8 cellular contexts compared by ENCODE assay signal in the genomic region with DNA sequence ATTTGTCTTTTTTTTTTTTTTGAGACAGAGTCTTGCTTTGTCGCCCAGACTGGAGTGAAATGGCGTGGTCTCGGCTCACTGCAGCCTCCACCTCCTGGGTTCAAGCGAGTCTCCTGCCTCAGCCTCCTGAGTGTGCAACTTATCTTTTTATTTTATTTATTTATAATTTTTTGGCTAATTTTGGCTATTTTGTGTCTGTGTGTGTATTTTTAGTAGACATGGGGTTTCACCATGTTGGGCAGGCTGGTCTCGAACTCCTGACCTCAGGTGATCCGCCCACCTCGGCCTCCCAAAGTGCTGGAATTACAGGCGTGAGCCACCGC. TPM values are rescaled to one million over a fixed set of nuclear protein-coding genes. Genes with fewer than 3 reads are reported as not detected.
DNase-seq lines count a peak whose midpoint lies in the region; ATAC-seq and TF ChIP-seq lines count a peak whose summit lies in the region.
"Not testable (repeated sequence)": the region's sequence is repeated elsewhere in the genome, so short reads cannot be mapped to it uniquely, and the experiment has no call there.

No MANE protein-coding gene starts in this region.

- H3K27me3 Mint-ChIP-seq in HFFc6 (ENCODE audit: insufficient read depth); activated naive CD8-positive, alpha-beta T cell treated with anti-CD3 and anti-CD28 coated beads for 36 hours; stimulated activated naive CD8-positive, alpha-beta T cell treated with anti-CD3 and anti-CD28 coated beads, Interleukin-15, amount 100 ng/mL, for 72 hours: not testable (repeated sequence)
- H3K27me3 Mint-ChIP-seq in endodermal cell (ENCODE audit: insufficient read depth) (peaks cover 14% of the 10 kb centered on the region), neural crest cell (ENCODE audit: low read depth) (peaks cover 56% of the 10 kb centered on the region)

- peak overlapping the region; percentile 65; the same call in 1 of the 2 replicates for H3K9ac ChIP-seq in SK-N-SH
- not testable (repeated sequence) for H3K9ac ChIP-seq in endodermal cell (ENCODE audit: extremely low read depth, low read length, poor library complexity, severe bottlenecking)

- H3K9me2 ChIP-seq in SK-N-SH = not testable (repeated sequence)

- H3K4me3 Mint-ChIP-seq in HFFc6 (peak overlapping the region; percentile 92), endodermal cell (peak overlapping the region; percentile 68), neural crest cell (peak overlapping the region; percentile 86)
- H3K4me3 Mint-ChIP-seq in activated naive CD8-positive, alpha-beta T cell treated with anti-CD3 and anti-CD28 coated beads for 36 hours = peak overlapping the region; percentile 86
- peak overlapping the region; percentile 90 to 91 for H3K4me3 Mint-ChIP-seq in stimulated activated naive CD8-positive, alpha-beta T cell treated with anti-CD3 and anti-CD28 coated beads, Interleukin-15, amount 100 ng/mL, for 72 hours

- H3K4me2 ChIP-seq in SK-N-SH = peak overlapping the region; percentile 75

- H3K36me3 ChIP-seq in SK-N-SH (replicated peaks in 1 of 2; ENCODE audit: control insufficient read depth in 1 of 2, insufficient read depth in 2 of 2, low read length in 1 of 2); endodermal cell (ENCODE audit: control insufficient read depth, insufficient read depth, low read length): not testable (repeated sequence)

- not testable (repeated sequence) for H3K9me3 ChIP-seq in SK-N-SH; endodermal cell (ENCODE audit: control insufficient read depth, low read length); iPS-18c (ENCODE audit: control insufficient read depth, insufficient read depth, low read length)

- not testable (repeated sequence) for TF ChIP-seq CTCF in AG10803 (conservative IDR thresholded peaks at IDR 0.05; ENCODE audit: low read length); HFFc6 (IDR thresholded peaks at IDR 0.05); SK-N-SH (IDR thresholded peaks at IDR 0.05); endodermal cell (conservative IDR thresholded peaks at IDR 0.05); neural crest cell (conservative IDR thresholded peaks at IDR 0.05)

- H3K27ac Mint-ChIP-seq in HFFc6 = peak overlapping the region; percentile 96
- H3K27ac Mint-ChIP-seq in activated naive CD8-positive, alpha-beta T cell treated with anti-CD3 and anti-CD28 coated beads for 36 hours = peak overlapping the region; percentile 98
- peak overlapping the region; percentile 91 for H3K27ac Mint-ChIP-seq in endodermal cell
- peak overlapping the region; percentile 91 for H3K27ac Mint-ChIP-seq in neural crest cell (ENCODE audit: unreplicated experiment)
- H3K27ac Mint-ChIP-seq in stimulated activated naive CD8-positive, alpha-beta T cell treated with anti-CD3 and anti-CD28 coated beads, Interleukin-15, amount 100 ng/mL, for 72 hours = peak overlapping the region; percentile 97 to 98

- not testable (repeated sequence) for H4K20me1 ChIP-seq in SK-N-SH (ENCODE audit: insufficient read depth)

- not testable (repeated sequence) for H3K79me2 ChIP-seq in SK-N-SH (ENCODE audit: insufficient read depth)

- POLR2A ChIA-PET in SK-N-SH (lab: Yijun Ruan, JAX) = interaction anchor here (0.6 kb wide), 1 partner anchor 15 kb away, joined by 3 read pairs; no protein-coding TSS in a partner anchor

- WGBS in SK-N-SH (ENCODE audit: low lambda C conversion rate) = 66% methylated on average over 9 of the region's 9 CpGs
- 82% methylated on average over 8 of the region's 9 CpGs; no CpG with 5 or more reads in 1 of the 2 experiments for WGBS in endodermal cell (ENCODE audit: insufficient coverage in 1 of 2, insufficient read length in 1 of 2), 2 experiments

- H3F3A ChIP-seq in SK-N-SH (replicated peaks; ENCODE audit: insufficient read depth) = not testable (repeated sequence)

- H3K27ac ChIP-seq in SK-N-SH (ENCODE audit: low read depth in 2 of 2, low read length in 1 of 2) = peak overlapping the region in 1 of 2 experiments; percentile 81; a peak in 3 of 4 replicates
- not testable (repeated sequence) for H3K27ac ChIP-seq in endodermal cell (ENCODE audit: low read depth, low read length)

- H3K4me1 ChIP-seq in SK-N-SH (ENCODE audit: control insufficient read depth in 1 of 2, insufficient read depth in 2 of 2, low read depth in 1 of 2, low read length in 1 of 2); endodermal cell (ENCODE audit: control insufficient read depth, insufficient read depth, low read length): not testable (repeated sequence)

- H3K36me3 Mint-ChIP-seq in HFFc6 (ENCODE audit: low read depth); endodermal cell (ENCODE audit: low read depth); neural crest cell (ENCODE audit: low read depth): not testable (repeated sequence)
- peaks cover 32% of the 10 kb centered on the region for H3K36me3 Mint-ChIP-seq in activated naive CD8-positive, alpha-beta T cell treated with anti-CD3 and anti-CD28 coated beads for 36 hours

- TF ChIP-seq EP300 in SK-N-SH (IDR thresholded peaks at IDR 0.05; ENCODE audit: borderline replicate concordance in 1 of 2, low read depth in 1 of 2, low read length in 1 of 2) = not testable (repeated sequence)

- H3K4me3 ChIP-seq in AG10803 (ENCODE audit: low read length) (peak overlapping the region; percentile 63), SK-N-SH (ENCODE audit: low read depth in 2 of 2, low read length in 1 of 2) (peak overlapping the region; percentile 43 to 53), endodermal cell (ENCODE audit: low read length) (peak overlapping the region; percentile 77), iPS-18c (ENCODE audit: insufficient read depth, low read depth, low read length) (peak overlapping the region; percentile 32; the same call in 1 of the 2 replicates)

- H2AFZ ChIP-seq in SK-N-SH (ENCODE audit: low read depth) = peak overlapping the region; percentile 88; the same call in 1 of the 2 replicates

- peaks cover 32% of the 10 kb centered on the region for H3K4me1 Mint-ChIP-seq in HFFc6 (ENCODE audit: low read depth)
- H3K4me1 Mint-ChIP-seq in activated naive CD8-positive, alpha-beta T cell treated with anti-CD3 and anti-CD28 coated beads for 36 hours = peaks cover 45% of the 10 kb centered on the region
- H3K4me1 Mint-ChIP-seq in endodermal cell = not testable (repeated sequence)
- peaks cover 11% of the 10 kb centered on the region for H3K4me1 Mint-ChIP-seq in neural crest cell
- H3K4me1 Mint-ChIP-seq in stimulated activated naive CD8-positive, alpha-beta T cell treated with anti-CD3 and anti-CD28 coated beads, Interleukin-15, amount 100 ng/mL, for 72 hours = peaks cover 80% of the 10 kb centered on the region

- TF ChIP-seq RAD21 in SK-N-SH (IDR thresholded peaks at IDR 0.05; ENCODE audit: low read length) = not testable (repeated sequence)

- not testable (repeated sequence) for ATAC-seq in stimulated activated naive CD8-positive, alpha-beta T cell treated with anti-CD3 and anti-CD28 coated beads, Interleukin-15, amount 100 ng/mL, for 72 hours

- CTCF ChIA-PET in SK-N-SH (lab: Yijun Ruan, JAX) = interaction anchor here (2.1 kb wide), 1 partner anchor 28 kb away, joined by 8 read pairs; no protein-coding TSS in a partner anchor

- not testable (repeated sequence) for H3K9me3 Mint-ChIP-seq in HFFc6, endodermal cell, neural crest cell
- H3K9me3 Mint-ChIP-seq in activated naive CD8-positive, alpha-beta T cell treated with anti-CD3 and anti-CD28 coated beads for 36 hours = peaks cover 23% of the 10 kb centered on the region
- peaks cover 14 to 23% of the 10 kb centered on the region in 2 donors for H3K9me3 Mint-ChIP-seq in stimulated activated naive CD8-positive, alpha-beta T cell treated with anti-CD3 and anti-CD28 coated beads, Interleukin-15, amount 100 ng/mL, for 72 hours

- H3K27me3 ChIP-seq in SK-N-SH (ENCODE audit: insufficient read depth); endodermal cell (ENCODE audit: control insufficient read depth, insufficient read depth, low read length, poor library complexity, severe bottlenecking): not testable (repeated sequence)

- not testable (repeated sequence) for DNase-seq in AG10803 (ENCODE audit: low read depth); HFFc6; SK-N-SH; activated naive CD8-positive, alpha-beta T cell treated with anti-CD3 and anti-CD28 coated beads for 36 hours; endodermal cell; neural crest cell (ENCODE audit: low read depth, low spot score); stimulated activated naive CD8-positive, alpha-beta T cell treated with anti-CD3 and anti-CD28 coated beads, Interleukin-15, amount 100 ng/mL, for 72 hours

RNA-seq across cellular contexts. Expression of a gene that starts 27.4 kb away (rescaled TPM):
- total RNA-seq in HFFc6 (2021; fragmentation: NEBNext Ultra II Directional; extraction: Animal tissue kit (Norgen Biotek cat#: 25700)) = 100 to 1,000 TPM; 122 to 131 (median 126) TPM
- 90.9 and 99.7 TPM in 2 replicates for polyA plus RNA-seq in SK-N-SH (2012; rRNA removed)
- 67.6 and 75.1 TPM in 2 replicates for polyA plus RNA-seq in SK-N-SH (2012; cell fraction: cytosol; rRNA removed)
- 86.7 and 92.9 TPM in 2 replicates for polyA plus RNA-seq in SK-N-SH (2012; cell fraction: nucleus; rRNA removed)
- total RNA-seq in activated naive CD8-positive, alpha-beta T cell treated with anti-CD3 and anti-CD28 coated beads for 36 hours = 100 to 1,000 TPM; 481 to 482 TPM
- total RNA-seq in endodermal cell (10 to 100 TPM; 31.7 to 38.4 TPM), neural crest cell (13.4 and 14.2 TPM in 2 replicates)
- polyA plus RNA-seq in endodermal cell (2013, experiment 1 of 2) = 22.1 TPM
- polyA plus RNA-seq in endodermal cell (2013, experiment 2 of 2) = 24.1 TPM

RNA-seq across cellular contexts. Expression of a gene that starts 39.6 kb away (rescaled TPM):
- total RNA-seq in HFFc6 (2021; fragmentation: NEBNext Ultra II Directional; extraction: Animal tissue kit (Norgen Biotek cat#: 25700)) = 10 to 100 TPM; 56.9 to 65.6 (median 61.9) TPM
- polyA plus RNA-seq in SK-N-SH (2012; rRNA removed) = 36.4 and 43.3 TPM in 2 replicates
- polyA plus RNA-seq in SK-N-SH (2012; cell fraction: cytosol; rRNA removed) = 22.2 and 31.4 TPM in 2 replicates
- 48.8 and 67.1 TPM in 2 replicates for polyA plus RNA-seq in SK-N-SH (2012; cell fraction: nucleus; rRNA removed)
- 100 to 1,000 TPM; 123 to 126 TPM for total RNA-seq in activated naive CD8-positive, alpha-beta T cell treated with anti-CD3 and anti-CD28 coated beads for 36 hours
- total RNA-seq in endodermal cell = 10 to 100 TPM; 82.1 to 93.5 TPM
- polyA plus RNA-seq in endodermal cell (2013, experiment 1 of 2) = 44.7 TPM
- 37.3 TPM for polyA plus RNA-seq in endodermal cell (2013, experiment 2 of 2)
- 71.0 and 71.6 TPM in 2 replicates for total RNA-seq in neural crest cell

RNA-seq across cellular contexts. Expression of a gene that starts 40.4 kb away (rescaled TPM):
- 10 to 100 TPM in 5 of 6 experiments, 1 to 10 TPM in 1; 9.8 to 14.0 (median 12.3) TPM for total RNA-seq in HFFc6 (2021; fragmentation: NEBNext Ultra II Directional; extraction: Animal tissue kit (Norgen Biotek cat#: 25700))
- 21.2 and 26.0 TPM in 2 replicates for polyA plus RNA-seq in SK-N-SH (2012; rRNA removed)
- 18.2 and 20.1 TPM in 2 replicates for polyA plus RNA-seq in SK-N-SH (2012; cell fraction: cytosol; rRNA removed)
- polyA plus RNA-seq in SK-N-SH (2012; cell fraction: nucleus; rRNA removed) = 22.4 and 25.0 TPM in 2 replicates
- 10 to 100 TPM; 32.7 to 34.4 TPM for total RNA-seq in activated naive CD8-positive, alpha-beta T cell treated with anti-CD3 and anti-CD28 coated beads for 36 hours
- total RNA-seq in endodermal cell (10 to 100 TPM; 10.9 to 12.0 TPM), neural crest cell (41.4 and 41.5 TPM in 2 replicates)
- polyA plus RNA-seq in endodermal cell (2013, experiment 1 of 2) = 42.4 TPM
- polyA plus RNA-seq in endodermal cell (2013, experiment 2 of 2) = 36.6 TPM

RNA-seq across cellular contexts. Expression of a gene that starts 54.5 kb away (rescaled TPM):
- total RNA-seq in HFFc6 (2021; fragmentation: NEBNext Ultra II Directional; extraction: Animal tissue kit (Norgen Biotek cat#: 25700)) = 10 to 100 TPM; 51.3 to 69.3 (median 63.1) TPM
- polyA plus RNA-seq in SK-N-SH (2012; rRNA removed) = 42.5 and 53.4 TPM in 2 replicates
- 38.9 and 40.2 TPM in 2 replicates for polyA plus RNA-seq in SK-N-SH (2012; cell fraction: cytosol; rRNA removed)
- polyA plus RNA-seq in SK-N-SH (2012; cell fraction: nucleus; rRNA removed) = 62.5 and 80.8 TPM in 2 replicates
- 100 to 1,000 TPM; 122 TPM for total RNA-seq in activated naive CD8-positive, alpha-beta T cell treated with anti-CD3 and anti-CD28 coated beads for 36 hours
- total RNA-seq in endodermal cell = 10 to 100 TPM; 84.9 to 89.3 TPM
- 65.6 TPM for polyA plus RNA-seq in endodermal cell (2013, experiment 1 of 2)
- 62.9 TPM for polyA plus RNA-seq in endodermal cell (2013, experiment 2 of 2)
- 93.7 and 98.2 TPM in 2 replicates for total RNA-seq in neural crest cell
